ENCODE assay signal across 1 cellular context in the genomic region with DNA sequence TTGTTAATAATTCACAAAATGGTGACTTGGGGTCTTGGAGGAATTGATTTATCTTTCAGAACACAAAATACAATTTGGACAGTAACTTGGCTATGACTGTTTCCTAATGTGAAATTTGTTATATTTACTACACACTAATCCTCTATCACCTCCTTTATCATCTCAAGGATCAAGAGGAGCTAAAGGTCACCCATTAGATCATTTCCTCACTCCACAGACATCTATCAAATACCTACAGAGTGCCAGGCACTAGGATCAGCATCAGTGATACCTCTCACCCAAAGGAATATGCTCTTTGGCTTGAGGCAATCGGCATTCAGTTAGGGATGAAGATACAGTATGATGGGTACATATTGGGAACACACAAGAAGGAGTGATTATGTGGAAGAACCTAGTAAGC.
TF ChIP-seq lines count a peak whose summit lies in the region.

No MANE protein-coding gene starts in this region.

TF ChIP-seq in GM23338, 12 proteins besides CTCF, POLR2A, EP300 and RAD21 (continued from another document):
- TF ChIP-seq ETS1 (IDR thresholded peaks at IDR 0.05) (no peak), NANOG (IDR thresholded peaks at IDR 0.05; ENCODE audit: borderline replicate concordance) (no peak), CREB1 (CRISPR knock-in tag; IDR thresholded peaks at IDR 0.05; ENCODE audit: low read depth) (no peak)
- TF ChIP-seq, protein P1, sequence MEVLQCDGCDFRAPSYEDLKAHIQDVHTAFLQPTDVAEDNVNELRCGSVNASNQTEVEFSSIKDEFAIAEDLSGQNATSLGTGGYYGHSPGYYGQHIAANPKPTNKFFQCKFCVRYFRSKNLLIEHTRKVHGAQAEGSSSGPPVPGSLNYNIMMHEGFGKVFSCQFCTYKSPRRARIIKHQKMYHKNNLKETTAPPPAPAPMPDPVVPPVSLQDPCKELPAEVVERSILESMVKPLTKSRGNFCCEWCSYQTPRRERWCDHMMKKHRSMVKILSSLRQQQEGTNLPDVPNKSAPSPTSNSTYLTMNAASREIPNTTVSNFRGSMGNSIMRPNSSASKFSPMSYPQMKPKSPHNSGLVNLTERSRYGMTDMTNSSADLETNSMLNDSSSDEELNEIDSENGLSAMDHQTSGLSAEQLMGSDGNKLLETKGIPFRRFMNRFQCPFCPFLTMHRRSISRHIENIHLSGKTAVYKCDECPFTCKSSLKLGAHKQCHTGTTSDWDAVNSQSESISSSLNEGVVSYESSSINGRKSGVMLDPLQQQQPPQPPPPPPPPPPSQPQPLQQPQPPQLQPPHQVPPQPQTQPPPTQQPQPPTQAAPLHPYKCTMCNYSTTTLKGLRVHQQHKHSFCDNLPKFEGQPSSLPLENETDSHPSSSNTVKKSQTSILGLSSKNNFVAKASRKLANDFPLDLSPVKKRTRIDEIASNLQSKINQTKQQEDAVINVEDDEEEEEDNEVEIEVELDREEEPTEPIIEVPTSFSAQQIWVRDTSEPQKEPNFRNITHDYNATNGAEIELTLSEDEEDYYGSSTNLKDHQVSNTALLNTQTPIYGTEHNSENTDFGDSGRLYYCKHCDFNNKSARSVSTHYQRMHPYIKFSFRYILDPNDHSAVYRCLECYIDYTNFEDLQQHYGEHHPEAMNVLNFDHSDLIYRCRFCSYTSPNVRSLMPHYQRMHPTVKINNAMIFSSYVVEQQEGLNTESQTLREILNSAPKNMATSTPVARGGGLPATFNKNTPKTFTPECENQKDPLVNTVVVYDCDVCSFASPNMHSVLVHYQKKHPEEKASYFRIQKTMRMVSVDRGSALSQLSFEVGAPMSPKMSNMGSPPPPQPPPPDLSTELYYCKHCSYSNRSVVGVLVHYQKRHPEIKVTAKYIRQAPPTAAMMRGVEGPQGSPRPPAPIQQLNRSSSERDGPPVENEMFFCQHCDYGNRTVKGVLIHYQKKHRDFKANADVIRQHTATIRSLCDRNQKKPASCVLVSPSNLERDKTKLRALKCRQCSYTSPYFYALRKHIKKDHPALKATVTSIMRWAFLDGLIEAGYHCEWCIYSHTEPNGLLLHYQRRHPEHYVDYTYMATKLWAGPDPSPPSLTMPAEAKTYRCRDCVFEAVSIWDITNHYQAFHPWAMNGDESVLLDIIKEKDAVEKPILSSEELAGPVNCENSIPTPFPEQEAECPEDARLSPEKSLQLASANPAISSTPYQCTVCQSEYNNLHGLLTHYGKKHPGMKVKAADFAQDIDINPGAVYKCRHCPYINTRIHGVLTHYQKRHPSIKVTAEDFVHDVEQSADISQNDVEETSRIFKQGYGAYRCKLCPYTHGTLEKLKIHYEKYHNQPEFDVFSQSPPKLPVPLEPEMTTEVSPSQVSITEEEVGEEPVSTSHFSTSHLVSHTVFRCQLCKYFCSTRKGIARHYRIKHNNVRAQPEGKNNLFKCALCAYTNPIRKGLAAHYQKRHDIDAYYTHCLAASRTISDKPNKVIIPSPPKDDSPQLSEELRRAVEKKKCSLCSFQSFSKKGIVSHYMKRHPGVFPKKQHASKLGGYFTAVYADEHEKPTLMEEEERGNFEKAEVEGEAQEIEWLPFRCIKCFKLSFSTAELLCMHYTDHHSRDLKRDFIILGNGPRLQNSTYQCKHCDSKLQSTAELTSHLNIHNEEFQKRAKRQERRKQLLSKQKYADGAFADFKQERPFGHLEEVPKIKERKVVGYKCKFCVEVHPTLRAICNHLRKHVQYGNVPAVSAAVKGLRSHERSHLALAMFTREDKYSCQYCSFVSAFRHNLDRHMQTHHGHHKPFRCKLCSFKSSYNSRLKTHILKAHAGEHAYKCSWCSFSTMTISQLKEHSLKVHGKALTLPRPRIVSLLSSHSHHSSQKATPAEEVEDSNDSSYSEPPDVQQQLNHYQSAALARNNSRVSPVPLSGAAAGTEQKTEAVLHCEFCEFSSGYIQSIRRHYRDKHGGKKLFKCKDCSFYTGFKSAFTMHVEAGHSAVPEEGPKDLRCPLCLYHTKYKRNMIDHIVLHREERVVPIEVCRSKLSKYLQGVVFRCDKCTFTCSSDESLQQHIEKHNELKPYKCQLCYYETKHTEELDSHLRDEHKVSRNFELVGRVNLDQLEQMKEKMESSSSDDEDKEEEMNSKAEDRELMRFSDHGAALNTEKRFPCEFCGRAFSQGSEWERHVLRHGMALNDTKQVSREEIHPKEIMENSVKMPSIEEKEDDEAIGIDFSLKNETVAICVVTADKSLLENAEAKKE (CRISPR knock-in tag; IDR thresholded peaks at IDR 0.05) = no peak
